Comparison of ENCODE assay signal across 9 cellular contexts in genomic region chr2:74079522-74080341, GRCh38.
DNase-seq lines count a peak whose midpoint lies in the region; ATAC-seq, FAIRE-seq and TF ChIP-seq lines count a peak whose summit lies in the region.
"Had no signal": no experiment of that assay in that cellular context is flagged by ENCODE, and none has a peak within 500 bp of the region (broad histone marks: within the 10 kb centered on the region; RNA-seq: fewer than 3 reads in every experiment).

No MANE protein-coding gene starts in this region.

- WGBS in small intestine, 3 donors, result 75 to 90% (median 85%) methylated on average over 8 of the region's 8 CpGs

- no peak for FAIRE-seq in small intestine (lab: Jason Lieb, UNC)

- H3K9me2 ChIP-seq in SU-DHL-6 (replicated peaks; ENCODE audit: insufficient read depth, low read length), result no peaks in the 10 kb centered on the region

- H3K9me3 Mint-ChIP-seq in stimulated activated naive CD8-positive, alpha-beta T cell treated with anti-CD3 and anti-CD28 coated beads, Interleukin-15, amount 100 ng/mL, for 72 hours, result no peaks in the 10 kb centered on the region
- H3K9me3 Mint-ChIP-seq in activated T-helper 2 cell treated with anti-CD3 and anti-CD28 coated beads, Interferon-gamma antibody, Interleukin-2, Interleukin-4, amounts not matched to agents 10 μg/mL and 5 μg/mL and 100 μg/mL, durations not matched to agents 14 hours and 24 hours and 36 hours, result no peaks in the 10 kb centered on the region
- H3K9me3 Mint-ChIP-seq: neural crest cell had no signal

- no peaks in the 10 kb centered on the region for H3K27me3 Mint-ChIP-seq in stimulated activated naive CD8-positive, alpha-beta T cell treated with anti-CD3 and anti-CD28 coated beads, Interleukin-15, amount 100 ng/mL, for 72 hours
- no peaks in the 10 kb centered on the region for H3K27me3 Mint-ChIP-seq in activated T-helper 2 cell treated with anti-CD3 and anti-CD28 coated beads, Interferon-gamma antibody, Interleukin-2, Interleukin-4, amounts not matched to agents 10 μg/mL and 5 μg/mL and 100 μg/mL, durations not matched to agents 14 hours and 24 hours and 36 hours (ENCODE audit: low read depth)

- peaks cover 48% of the 10 kb centered on the region for H3K36me3 Mint-ChIP-seq in activated T-helper 2 cell treated with anti-CD3 and anti-CD28 coated beads, Interferon-gamma antibody, Interleukin-2, Interleukin-4, amounts not matched to agents 10 μg/mL and 5 μg/mL and 100 μg/mL, durations not matched to agents 14 hours and 24 hours and 36 hours (ENCODE audit: low read depth)

- H3F3A ChIP-seq in SU-DHL-6 (ENCODE audit: insufficient read depth), result no peaks in the 10 kb centered on the region

- no peak overlapping the region for H3K4me3 Mint-ChIP-seq in stimulated activated naive CD8-positive, alpha-beta T cell treated with anti-CD3 and anti-CD28 coated beads, Interleukin-15, amount 100 ng/mL, for 72 hours
- no peak overlapping the region for H3K4me3 Mint-ChIP-seq in activated T-helper 2 cell treated with anti-CD3 and anti-CD28 coated beads, Interferon-gamma antibody, Interleukin-2, Interleukin-4, amounts not matched to agents 10 μg/mL and 5 μg/mL and 100 μg/mL, durations not matched to agents 14 hours and 24 hours and 36 hours (ENCODE audit: low read depth)
- H3K4me3 Mint-ChIP-seq: neural crest cell had no signal

- H3K27ac Mint-ChIP-seq in stimulated activated naive CD8-positive, alpha-beta T cell treated with anti-CD3 and anti-CD28 coated beads, Interleukin-15, amount 100 ng/mL, for 72 hours, result no peak overlapping the region
- H3K27ac Mint-ChIP-seq in activated T-helper 2 cell treated with anti-CD3 and anti-CD28 coated beads, Interferon-gamma antibody, Interleukin-2, Interleukin-4, amounts not matched to agents 10 μg/mL and 5 μg/mL and 100 μg/mL, durations not matched to agents 14 hours and 24 hours and 36 hours, result no peak overlapping the region

- no peak for DNase-seq in stimulated activated naive CD8-positive, alpha-beta T cell treated with anti-CD3 and anti-CD28 coated beads, Interleukin-15, Interleukin-2, amounts not matched to agents 100 U/mL and 50 U/mL, for 24 hours
- no peak for DNase-seq in stimulated activated naive CD8-positive, alpha-beta T cell treated with anti-CD3 and anti-CD28 coated beads, Interleukin-15, amount 100 ng/mL, for 72 hours
- no peak for DNase-seq in activated T-helper 2 cell treated with anti-CD3 and anti-CD28 coated beads, Interferon-gamma antibody, Interleukin-2, Interleukin-4, amounts not matched to agents 10 μg/mL and 5 μg/mL and 100 μg/mL, durations not matched to agents 14 hours and 24 hours and 36 hours (ENCODE audit: low spot score)
- DNase-seq in colonic mucosa, result no peak
- no peak for DNase-seq in small intestine
- DNase-seq in activated CD4-positive, CD25-positive, alpha-beta regulatory T cell (lab: John Stamatoyannopoulos, UW), result no peak

- H3K4me1 ChIP-seq in colonic mucosa (no peaks in the 10 kb centered on the region), small intestine (ENCODE audit: control insufficient read depth in 2 of 2, insufficient read depth in 1 of 2, low read depth in 1 of 2, low read length in 1 of 2) (no peaks in the 10 kb centered on the region)

- no peaks in the 10 kb centered on the region for H4K20me1 ChIP-seq in SU-DHL-6 (ENCODE audit: low read depth, low read length)

- H3K27me3 ChIP-seq in SU-DHL-6 (ENCODE audit: low read length) (no peaks in the 10 kb centered on the region), colonic mucosa (no peaks in the 10 kb centered on the region), small intestine (ENCODE audit: control insufficient read depth in 2 of 2, insufficient read depth in 2 of 2, low read length in 2 of 2) (no peaks in the 10 kb centered on the region)

- intact Hi-C loops in activated T-helper 2 cell treated with anti-CD3 and anti-CD28 coated beads, Interferon-gamma antibody, Interleukin-2, Interleukin-4, amounts not matched to agents 10 μg/mL and 5 μg/mL and 100 μg/mL, durations not matched to agents 14 hours and 24 hours and 36 hours (cut with micrococcal nuclease), result no loop called here
- intact Hi-C loops in colonic mucosa (cut with DNase I), result loop anchor here (10.0 kb wide), 1 partner anchor 255 kb away; the partner anchor contains the start of gene STAMBP

- no peak overlapping the region for H2AFZ ChIP-seq in SU-DHL-6 (ENCODE audit: low read depth, low read length, severe bottlenecking)

- H3K27ac ChIP-seq in SU-DHL-6 (ENCODE audit: low read depth, low read length) (peak overlapping the region; percentile 8; the same call in 1 of the 2 replicates), colonic mucosa (no peak overlapping the region), small intestine (ENCODE audit: low read depth in 1 of 2, low read length in 1 of 2) (peak overlapping the region in 1 of 2 donors; percentile 56)

- no peak for TF ChIP-seq CTCF in SU-DHL-6 (IDR thresholded peaks at IDR 0.05; ENCODE audit: insufficient read depth, low read length, poor library complexity, severe bottlenecking)
- no peak for TF ChIP-seq CTCF in colonic mucosa (IDR thresholded peaks at IDR 0.05)

- H3K79me2 ChIP-seq in SU-DHL-6 (ENCODE audit: insufficient read depth, low read length), result no peaks in the 10 kb centered on the region

- ATAC-seq in stimulated activated naive CD8-positive, alpha-beta T cell treated with anti-CD3 and anti-CD28 coated beads, Interleukin-15, Interleukin-2, amounts not matched to agents 100 U/mL and 50 U/mL, for 24 hours, result peak; percentile 32
- no peak for ATAC-seq in stimulated activated naive CD8-positive, alpha-beta T cell treated with anti-CD3 and anti-CD28 coated beads, Interleukin-15, amount 100 ng/mL, for 72 hours
- peak; percentile 63 for ATAC-seq in HG03060 (IDR thresholded peaks at IDR 0.05; ENCODE audit: low read depth, unreplicated experiment)

- no peaks in the 10 kb centered on the region for H3K9me3 ChIP-seq in SU-DHL-6 (ENCODE audit: insufficient read depth, low read length)
- no peaks in the 10 kb centered on the region for H3K9me3 ChIP-seq in colonic mucosa
- H3K9me3 ChIP-seq in small intestine (ENCODE audit: control insufficient read depth, low read depth), result no peaks in the 10 kb centered on the region

- H3K4me2 ChIP-seq in SU-DHL-6 (ENCODE audit: low read depth, low read length, poor library complexity, severe bottlenecking), result no peak overlapping the region

- H3K4me3 ChIP-seq in SU-DHL-6 (ENCODE audit: insufficient read depth, low read length, poor library complexity, severe bottlenecking) (no peak overlapping the region), colonic mucosa (no peak overlapping the region), small intestine (ENCODE audit: low read depth in 1 of 2, low read length in 2 of 2) (no peak overlapping the region)

- 0 out of 2 replicates have a peak, but pooled peaks cover 3% of the 10 kb centered on the region for H3K36me3 ChIP-seq in SU-DHL-6 (ENCODE audit: low read length)
- no peaks in the 10 kb centered on the region for H3K36me3 ChIP-seq in colonic mucosa
- H3K36me3 ChIP-seq in small intestine (ENCODE audit: control insufficient read depth in 2 of 2, insufficient read depth in 2 of 2, low read length in 2 of 2), result peaks cover 3 to 10% of the 10 kb centered on the region in 2 donors

- no peak overlapping the region for H3K9ac ChIP-seq in SU-DHL-6 (ENCODE audit: low read length)
- H3K9ac ChIP-seq in colonic mucosa (ENCODE audit: low read depth in 2 of 2, low read length in 2 of 2), result no peak overlapping the region

- peaks cover 13% of the 10 kb centered on the region for H3K4me1 Mint-ChIP-seq in stimulated activated naive CD8-positive, alpha-beta T cell treated with anti-CD3 and anti-CD28 coated beads, Interleukin-15, amount 100 ng/mL, for 72 hours
- H3K4me1 Mint-ChIP-seq in activated T-helper 2 cell treated with anti-CD3 and anti-CD28 coated beads, Interferon-gamma antibody, Interleukin-2, Interleukin-4, amounts not matched to agents 10 μg/mL and 5 μg/mL and 100 μg/mL, durations not matched to agents 14 hours and 24 hours and 36 hours (ENCODE audit: low read depth), result no peaks in the 10 kb centered on the region
